Comparison of ENCODE assay signal across 8 cellular contexts in genomic region chr5:139651863-139652787, GRCh38. TPM values are rescaled to one million over a fixed set of nuclear protein-coding genes. Genes with fewer than 3 reads are reported as not detected.
DNase-seq lines count a peak whose midpoint lies in the region; ATAC-seq and TF ChIP-seq lines count a peak whose summit lies in the region.

No MANE protein-coding gene starts in this region.

- no TSS peak for BruUV-seq in PC-9 (replicated peaks; lab: Mats Ljungman, UMichigan)

- H3K36me3 ChIP-seq in PC-9 (ENCODE audit: low read depth) (0 out of 2 replicates have a peak, but pooled peaks cover 2% of the 10 kb centered on the region), neuronal stem cell (replicated peaks in 1 of 2; ENCODE audit: control insufficient read depth in 2 of 2, insufficient read depth in 2 of 2, low read length in 2 of 2) (peaks cover 0 to 6% of the 10 kb centered on the region in 2 donors)

- H3F3A ChIP-seq in PC-9 (ENCODE audit: insufficient read depth, low read depth) = peaks cover 26% of the 10 kb centered on the region

- H3K36me3 Mint-ChIP-seq in activated naive CD4-positive, alpha-beta T cell treated with anti-CD3 and anti-CD28 coated beads, Interleukin-2, amount 50 U/mL, for 72 hours = no peaks in the 10 kb centered on the region

- intact Hi-C loops in PC-9 (cut with micrococcal nuclease; ENCODE audit: unreplicated experiment) = loop anchor here (1.0 kb wide), 1 partner anchor 8 kb away; no protein-coding TSS in a partner anchor

- H2BK15ac ChIP-seq in neuronal stem cell (ENCODE audit: low read length) = no peak overlapping the region

- peaks cover 42% of the 10 kb centered on the region for H4K20me1 ChIP-seq in PC-9 (ENCODE audit: insufficient read depth)

- no peak overlapping the region for H2AFZ ChIP-seq in PC-9
- no peak overlapping the region for H2AFZ ChIP-seq in neuronal stem cell (ENCODE audit: low read length)

- POLR2A ChIA-PET in PC-9 (lab: Charles Lee; ENCODE audit: unreplicated experiment) = interaction anchor here (0.7 kb wide), 2 partner anchors 9 to 1055 kb away, joined by 3 to 6 read pairs; no protein-coding TSS in a partner anchor

- DNase-seq in ACHN (peak; percentile 88), PC-9 (peak; percentile 69 to 79), globus pallidus (ENCODE audit: low spot score) (peak; percentile 95), neuronal stem cell (ENCODE audit: low spot score) (peak; percentile 78), ureter (ENCODE audit: low spot score) (peak; percentile 77)
- DNase-seq in activated naive CD4-positive, alpha-beta T cell treated with anti-CD3 and anti-CD28 coated beads, Interleukin-2, amount 50 U/mL, for 72 hours (ENCODE audit: low spot score in 2 of 2) = peak in 1 of 2 donors; percentile 63

- whole genome bisulfite sequencing in neuronal stem cell (ENCODE audit: extremely low coverage in 2 of 2, insufficient read length in 2 of 2, insufficient replicate concordance in 1 of 2), 2 donors = no CpG with 5 or more reads among the region's 23 CpGs

- TF ChIP-seq CTCF in PC-9 (conservative IDR thresholded peaks at IDR 0.05) = no peak

- H3K9me3 ChIP-seq in PC-9 (ENCODE audit: insufficient read depth, low read depth) = no peaks in the 10 kb centered on the region
- no peaks in the 10 kb centered on the region for H3K9me3 ChIP-seq in neuronal stem cell (replicated peaks in 1 of 2; ENCODE audit: control insufficient read depth in 2 of 2, insufficient read depth in 1 of 2, low read depth in 1 of 2, low read length in 2 of 2)

- no peak overlapping the region for H3K4ac ChIP-seq in neuronal stem cell (ENCODE audit: low read length)

- no peak overlapping the region for H3K14ac ChIP-seq in neuronal stem cell (ENCODE audit: low read length)

- H3K27ac ChIP-seq in PC-9 = peak overlapping the region; percentile 47
- H3K27ac ChIP-seq in neuronal stem cell (replicated peaks; ENCODE audit: low read length) = peak overlapping the region; percentile 90

- CTCF ChIA-PET in PC-9 (lab: Charles Lee) = interaction anchor here (0.7 to 0.8 kb wide), 2 partner anchors 12 to 46 kb away, joined by 3 to 4 read pairs; no protein-coding TSS in a partner anchor

- H3K4me3 ChIP-seq in PC-9 = peak overlapping the region; percentile 97; the same call in 1 of the 2 replicates
- peak overlapping the region in 1 of 2 donors; percentile 9 for H3K4me3 ChIP-seq in neuronal stem cell (ENCODE audit: low read length in 2 of 2)

- H3K27me3 ChIP-seq in PC-9 (ENCODE audit: insufficient read depth, low read depth) (no peaks in the 10 kb centered on the region), neuronal stem cell (ENCODE audit: control insufficient read depth in 3 of 3, insufficient read depth in 3 of 3, low read depth in 1 of 3, low read length in 3 of 3) (peaks cover 0 to 6% (median 0%) of the 10 kb centered on the region in 3 experiments)

- peaks cover 82% of the 10 kb centered on the region for H3K79me2 ChIP-seq in PC-9 (ENCODE audit: low read depth)

- no peak overlapping the region for H2BK12ac ChIP-seq in neuronal stem cell (ENCODE audit: low read length)

- no peak overlapping the region for H2BK5ac ChIP-seq in neuronal stem cell (ENCODE audit: low read length)

- H4K8ac ChIP-seq in neuronal stem cell (ENCODE audit: low read depth, low read length) = no peak overlapping the region

- H3K4me2 ChIP-seq in PC-9 (peak overlapping the region; percentile 97), neuronal stem cell (ENCODE audit: insufficient read depth, low read length, poor library complexity, severe bottlenecking) (peak overlapping the region; percentile 99)

- no peaks in the 10 kb centered on the region for H3K9me2 ChIP-seq in PC-9 (ENCODE audit: insufficient read depth)

- no peak overlapping the region for H3K27ac Mint-ChIP-seq in activated naive CD4-positive, alpha-beta T cell treated with anti-CD3 and anti-CD28 coated beads, Interleukin-2, amount 50 U/mL, for 72 hours

- H3K9ac ChIP-seq in neuronal stem cell (ENCODE audit: low read depth, low read length, poor library complexity) = no peak overlapping the region

- H3K79me1 ChIP-seq in neuronal stem cell (ENCODE audit: low read depth, low read length) = peaks cover 20% of the 10 kb centered on the region

- no peak overlapping the region for H3K23ac ChIP-seq in neuronal stem cell (ENCODE audit: low read depth, low read length, poor library complexity)

- H3K4me1 ChIP-seq in PC-9 (replicated peaks; ENCODE audit: insufficient read depth) (peaks cover 55% of the 10 kb centered on the region), neuronal stem cell (ENCODE audit: control insufficient read depth in 2 of 2, insufficient read depth in 1 of 2, low read depth in 1 of 2, low read length in 2 of 2) (peaks cover 50 to 55% of the 10 kb centered on the region in 2 donors)

- ATAC-seq in GM18867 (IDR thresholded peaks at IDR 0.05; ENCODE audit: unreplicated experiment) = peak; percentile 46
- peak; percentile 40 for ATAC-seq in HG03060 (IDR thresholded peaks at IDR 0.05; ENCODE audit: low read depth, unreplicated experiment)
- ATAC-seq in activated naive CD4-positive, alpha-beta T cell treated with anti-CD3 and anti-CD28 coated beads, Interleukin-2, amount 50 U/mL, for 72 hours = peak; percentile 44 to 45

- no peak overlapping the region for H4K91ac ChIP-seq in neuronal stem cell (ENCODE audit: low read depth, low read length, poor library complexity)

- H3K18ac ChIP-seq in neuronal stem cell (ENCODE audit: low read length) = no peak overlapping the region

- H2BK120ac ChIP-seq in neuronal stem cell (ENCODE audit: low read depth, low read length) = no peak overlapping the region

- no peaks in the 10 kb centered on the region for H3K9me3 Mint-ChIP-seq in activated naive CD4-positive, alpha-beta T cell treated with anti-CD3 and anti-CD28 coated beads, Interleukin-2, amount 50 U/mL, for 72 hours

- in situ Hi-C loops in ACHN (cut with HindIII; ENCODE audit: low pct_ligation_motif_present, low pct_unique_long_range_greater_than_20kb, low sequenced_read_pairs) = no loop called here

- H2AK5ac ChIP-seq in neuronal stem cell (ENCODE audit: low read depth, low read length) = no peak overlapping the region

RNA-seq across cellular contexts. Expression of gene CXXC5, which starts 4.0 kb away (rescaled TPM):
- total RNA-seq in PC-9 (2021) (59.9 and 68.2 TPM in 2 replicates), ureter (28.7 TPM)
- 1 to 10 TPM; 1.8 to 3.5 TPM for total RNA-seq in activated naive CD4-positive, alpha-beta T cell treated with anti-CD3 and anti-CD28 coated beads, Interleukin-2, amount 50 U/mL, for 72 hours
- polyA plus RNA-seq in neuronal stem cell (2013, experiment 1 of 2) = 30.9 TPM
- 32.1 TPM for polyA plus RNA-seq in neuronal stem cell (2013, experiment 2 of 2)
